Comparison of ENCODE assay signal across 18 cellular contexts in genomic region chr14:76022991-76023390, GRCh38.
"Had no signal": no experiment of that assay in that cellular context is flagged by ENCODE, and none has a peak within 500 bp of the region (broad histone marks: within the 10 kb centered on the region; RNA-seq: fewer than 3 reads in every experiment).

No MANE protein-coding gene starts in this region.

- DNase-seq: cortex of kidney; effector memory CD4-positive, alpha-beta T cell; foreskin melanocyte; heart left ventricle; hippocampal formation; left cardiac atrium; naive thymus-derived CD4-positive, alpha-beta T cell; nephron progenitor cell; psoas muscle; retina; right lobe of liver; stimulated activated CD4-positive, alpha-beta T cell treated with anti-CD3 and anti-CD28 coated beads, Interleukin-4, amount 100 ng/mL, for 1 hour; stimulated activated CD8-positive, alpha-beta memory T cell treated with anti-CD3 and anti-CD28 coated beads, Interleukin-4, amount 100 ng/mL, for 48 hours; stimulated activated naive CD8-positive, alpha-beta T cell treated with anti-CD3 and anti-CD28 coated beads, Interleukin-15, Interleukin-2, amounts not matched to agents 100 U/mL and 50 U/mL, for 24 hours; thyroid gland had no signal

- H3K27ac ChIP-seq: heart left ventricle, parathyroid adenoma, psoas muscle, right lobe of liver, suprapubic skin, thyroid gland, vagina had no signal

- H3K9me3 ChIP-seq: right lobe of liver, suprapubic skin, thyroid gland, vagina had no signal

- H3K4me1 ChIP-seq: parathyroid adenoma, psoas muscle, right lobe of liver, suprapubic skin, thyroid gland, vagina had no signal

- H3K9ac ChIP-seq: parathyroid adenoma had no signal

- H3K4me3 ChIP-seq: heart left ventricle, psoas muscle, right lobe of liver, suprapubic skin, thyroid gland, vagina had no signal

- H2AFZ ChIP-seq: parathyroid adenoma had no signal

- H3K27me3 ChIP-seq: heart left ventricle, right lobe of liver, suprapubic skin, thyroid gland, vagina had no signal
